Comparison of ENCODE assay signal across 11 cellular contexts in genomic region chr4:185734214-185734613, GRCh38.
DNase-seq lines count a peak whose midpoint lies in the region; ATAC-seq and TF ChIP-seq lines count a peak whose summit lies in the region.
"Had no signal": no experiment of that assay in that cellular context is flagged by ENCODE, and none has a peak within 500 bp of the region (broad histone marks: within the 10 kb centered on the region; RNA-seq: fewer than 3 reads in every experiment).

No MANE protein-coding gene starts in this region.

- no peaks in the 10 kb centered on the region for H3K9me3 ChIP-seq in esophagus squamous epithelium
- H3K9me3 ChIP-seq in CD4-positive, alpha-beta T cell (ENCODE audit: control insufficient read depth, low read length) = no peaks in the 10 kb centered on the region

- H3K9me3 Mint-ChIP-seq in CD4-positive, alpha-beta T cell = peaks cover 2% of the 10 kb centered on the region
- H3K9me3 Mint-ChIP-seq: activated naive CD8-positive, alpha-beta T cell treated with anti-CD3 and anti-CD28 coated beads, Interleukin-2, amount 10 ng/mL, durations not matched to agents 7 days and 5 days had no signal

- H3K4me1 ChIP-seq in esophagus squamous epithelium = peaks cover 22 to 66% (median 39%) of the 10 kb centered on the region in 3 donors

- H3K36me3 ChIP-seq in esophagus squamous epithelium = no peaks in the 10 kb centered on the region

- no peaks in the 10 kb centered on the region for H3K27me3 ChIP-seq in esophagus squamous epithelium
- no peaks in the 10 kb centered on the region for H3K27me3 ChIP-seq in CD4-positive, alpha-beta T cell (ENCODE audit: control insufficient read depth, insufficient read depth, low read length)

- TF ChIP-seq CTCF in esophagus squamous epithelium (IDR thresholded peaks at IDR 0.05) = no peak
- no peak for TF ChIP-seq CTCF in CD4-positive, alpha-beta T cell (IDR thresholded peaks at IDR 0.05)

- no peak overlapping the region for H3K27ac Mint-ChIP-seq in CD4-positive, alpha-beta T cell
- H3K27ac Mint-ChIP-seq: activated naive CD8-positive, alpha-beta T cell treated with anti-CD3 and anti-CD28 coated beads, Interleukin-2, amount 10 ng/mL, durations not matched to agents 7 days and 5 days had no signal

- POLR2A ChIA-PET in CD4-positive, alpha-beta T cell (lab: Charles Lee) = no interaction called here

- H3K27me3 Mint-ChIP-seq in CD4-positive, alpha-beta T cell = peaks cover 40% of the 10 kb centered on the region

- H3K36me3 Mint-ChIP-seq in CD4-positive, alpha-beta T cell (ENCODE audit: low read depth) = no peaks in the 10 kb centered on the region
- H3K36me3 Mint-ChIP-seq: activated naive CD8-positive, alpha-beta T cell treated with anti-CD3 and anti-CD28 coated beads, Interleukin-2, amount 10 ng/mL, durations not matched to agents 7 days and 5 days had no signal

- no peak for DNase-seq in esophagus squamous epithelium (lab: John Stamatoyannopoulos, UW)
- DNase-seq in activated effector memory CD4-positive, alpha-beta T cell treated with Interleukin-2 at 50 U/mL for 16 hours = no peak
- DNase-seq in CD4-positive, alpha-beta T cell = no peak
- no peak for DNase-seq in NCI-H446 (lab: John Stamatoyannopoulos, UW)
- no peak for DNase-seq in middle frontal gyrus (ENCODE audit: extremely low spot score, low spot score)
- DNase-seq: activated naive CD8-positive, alpha-beta T cell treated with anti-CD3 and anti-CD28 coated beads, Interleukin-2, amount 10 ng/mL, durations not matched to agents 7 days and 5 days; EL; IMR-90 had no signal

- peak; percentile 41 for ATAC-seq in GM18519 (IDR thresholded peaks at IDR 0.05; ENCODE audit: low FRiP score, unreplicated experiment)
- ATAC-seq in GM21717 (IDR thresholded peaks at IDR 0.05; ENCODE audit: unreplicated experiment) = peak; percentile 61
- peak; percentile 39 for ATAC-seq in HG03521 (IDR thresholded peaks at IDR 0.05; ENCODE audit: unreplicated experiment)
- ATAC-seq in CD4-positive, alpha-beta T cell (ENCODE audit: poor library complexity) = no peak

- intact Hi-C loops in esophagus squamous epithelium (cut with DNase I) = no loop called here
- intact Hi-C loops in CD4-positive, alpha-beta T cell (cut with DNase I, micrococcal nuclease) = no loop called here

- no peak overlapping the region for H3K4me3 Mint-ChIP-seq in CD4-positive, alpha-beta T cell
- H3K4me3 Mint-ChIP-seq: activated naive CD8-positive, alpha-beta T cell treated with anti-CD3 and anti-CD28 coated beads, Interleukin-2, amount 10 ng/mL, durations not matched to agents 7 days and 5 days had no signal

- peak overlapping the region in 3 of 4 donors; percentile 73 to 83 (median 79) for H3K27ac ChIP-seq in esophagus squamous epithelium
- no peak overlapping the region for H3K27ac ChIP-seq in CD4-positive, alpha-beta T cell (ENCODE audit: low read depth, low read length)

- no peak overlapping the region for H3K4me3 ChIP-seq in esophagus squamous epithelium

- H3K4me1 Mint-ChIP-seq in CD4-positive, alpha-beta T cell (ENCODE audit: low read depth) = no peaks in the 10 kb centered on the region
- H3K4me1 Mint-ChIP-seq: activated naive CD8-positive, alpha-beta T cell treated with anti-CD3 and anti-CD28 coated beads, Interleukin-2, amount 10 ng/mL, durations not matched to agents 7 days and 5 days had no signal

- TF ChIP-seq POLR2A in esophagus squamous epithelium (IDR thresholded peaks at IDR 0.05) = no peak

- CTCF ChIA-PET in CD4-positive, alpha-beta T cell (lab: Charles Lee) = no interaction called here

- WGBS in esophagus squamous epithelium, 2 donors = 65 to 73% methylated on average over 5 of the region's 5 CpGs
